14 cellular contexts compared by ENCODE assay signal in genomic region chr22:40329466-40329865, GRCh38.
"Had no signal": no experiment of that assay in that cellular context is flagged by ENCODE, and none has a peak within 500 bp of the region (broad histone marks: within the 10 kb centered on the region; RNA-seq: fewer than 3 reads in every experiment).

No MANE protein-coding gene starts in this region.

- DNase-seq: activated CD4-positive, alpha-beta T cell treated with anti-CD3 and anti-CD28 coated beads, Interleukin-2, amount 50 U/mL, for 1 hour; activated CD4-positive, CD25-positive, alpha-beta regulatory T cell; activated naive CD4-positive, alpha-beta T cell treated with anti-CD3 and anti-CD28 coated beads for 36 hours; foreskin keratinocyte; heart right ventricle; mammary epithelial cell; mucosa of descending colon; nephron progenitor cell; psoas muscle; right lobe of liver; stimulated activated CD4-positive, alpha-beta T cell treated with anti-CD3 and anti-CD28 coated beads, Interleukin-1b, Interleukin-23, amount 100 ng/mL, for 48 hours; upper lobe of left lung had no signal

- ATAC-seq: foreskin keratinocyte; left lobe of liver; mucosa of descending colon; psoas muscle; right lobe of liver; stimulated activated memory B cell treated with anti-CD40 and anti-IgM and Interleukin-4, amounts not matched to agents 10 μg/mL and 1 μg/mL and 100 μg/mL, for 72 hours had no signal

- H3K27ac ChIP-seq: foreskin keratinocyte, psoas muscle, right lobe of liver, upper lobe of left lung had no signal

- H3K9me3 ChIP-seq: heart right ventricle, mucosa of descending colon, psoas muscle, right lobe of liver, upper lobe of left lung had no signal

- H3K9me3 Mint-ChIP-seq: activated naive CD4-positive, alpha-beta T cell treated with anti-CD3 and anti-CD28 coated beads for 36 hours; nephron progenitor cell; stimulated activated memory B cell treated with anti-CD40 and anti-IgM and Interleukin-4, amounts not matched to agents 10 μg/mL and 1 μg/mL and 100 μg/mL, for 72 hours had no signal

- H3K4me3 Mint-ChIP-seq: nephron progenitor cell; stimulated activated memory B cell treated with anti-CD40 and anti-IgM and Interleukin-4, amounts not matched to agents 10 μg/mL and 1 μg/mL and 100 μg/mL, for 72 hours had no signal

- H3K4me1 ChIP-seq: foreskin keratinocyte, psoas muscle, right lobe of liver had no signal

- H3K27me3 Mint-ChIP-seq: stimulated activated memory B cell treated with anti-CD40 and anti-IgM and Interleukin-4, amounts not matched to agents 10 μg/mL and 1 μg/mL and 100 μg/mL, for 72 hours had no signal

- H3K27me3 ChIP-seq: foreskin keratinocyte, heart right ventricle, right lobe of liver, upper lobe of left lung had no signal

- H3K4me3 ChIP-seq: heart right ventricle, mucosa of descending colon, psoas muscle, right lobe of liver, upper lobe of left lung had no signal
